Comparison of ENCODE assay signal across 1 cellular context in genomic region chr22:50481440-50482106, GRCh38.
TF ChIP-seq lines count a peak whose summit lies in the region.

ADM2 (plus strand) TSS chr22:50481543; CDS start chr22:50481848, 305 bp downstream.

TF ChIP-seq in K562, 482 proteins besides CTCF, POLR2A, EP300 and RAD21 (continued from another document and continues in another):
- TF ChIP-seq, protein P1, sequence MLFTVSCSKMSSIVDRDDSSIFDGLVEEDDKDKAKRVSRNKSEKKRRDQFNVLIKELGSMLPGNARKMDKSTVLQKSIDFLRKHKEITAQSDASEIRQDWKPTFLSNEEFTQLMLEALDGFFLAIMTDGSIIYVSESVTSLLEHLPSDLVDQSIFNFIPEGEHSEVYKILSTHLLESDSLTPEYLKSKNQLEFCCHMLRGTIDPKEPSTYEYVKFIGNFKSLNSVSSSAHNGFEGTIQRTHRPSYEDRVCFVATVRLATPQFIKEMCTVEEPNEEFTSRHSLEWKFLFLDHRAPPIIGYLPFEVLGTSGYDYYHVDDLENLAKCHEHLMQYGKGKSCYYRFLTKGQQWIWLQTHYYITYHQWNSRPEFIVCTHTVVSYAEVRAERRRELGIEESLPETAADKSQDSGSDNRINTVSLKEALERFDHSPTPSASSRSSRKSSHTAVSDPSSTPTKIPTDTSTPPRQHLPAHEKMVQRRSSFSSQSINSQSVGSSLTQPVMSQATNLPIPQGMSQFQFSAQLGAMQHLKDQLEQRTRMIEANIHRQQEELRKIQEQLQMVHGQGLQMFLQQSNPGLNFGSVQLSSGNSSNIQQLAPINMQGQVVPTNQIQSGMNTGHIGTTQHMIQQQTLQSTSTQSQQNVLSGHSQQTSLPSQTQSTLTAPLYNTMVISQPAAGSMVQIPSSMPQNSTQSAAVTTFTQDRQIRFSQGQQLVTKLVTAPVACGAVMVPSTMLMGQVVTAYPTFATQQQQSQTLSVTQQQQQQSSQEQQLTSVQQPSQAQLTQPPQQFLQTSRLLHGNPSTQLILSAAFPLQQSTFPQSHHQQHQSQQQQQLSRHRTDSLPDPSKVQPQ (CRISPR knock-in tag; IDR thresholded peaks at IDR 0.05; ENCODE audit: borderline replicate concordance): no peak
- TF ChIP-seq ZBTB7A (IDR thresholded peaks at IDR 0.05; ENCODE audit: borderline replicate concordance, control insufficient read depth, low read depth, low read length): peak; percentile 67; the same call in 1 of the 2 replicates
- TF ChIP-seq ZNF668 (CRISPR knock-in tag; IDR thresholded peaks at IDR 0.05): no peak
- no peak for TF ChIP-seq HES1 (IDR thresholded peaks at IDR 0.05; ENCODE audit: low read depth)
- TF ChIP-seq MXD1 (CRISPR knock-in tag; IDR thresholded peaks at IDR 0.05; ENCODE audit: borderline replicate concordance, poor library complexity, severe bottlenecking): no peak
- no peak for TF ChIP-seq CTCFL (IDR thresholded peaks at IDR 0.05; ENCODE audit: borderline replicate concordance, insufficient read depth, low read depth, low read length, poor library complexity, severe bottlenecking)
- TF ChIP-seq HINFP (tag; conservative IDR thresholded peaks at IDR 0.05; ENCODE audit: low read depth): no peak
- peak; percentile 86 for TF ChIP-seq ATF4 (CRISPR knock-in tag; IDR thresholded peaks at IDR 0.05)
- no peak for TF ChIP-seq ZNF3 (CRISPR knock-in tag; IDR thresholded peaks at IDR 0.05)
- TF ChIP-seq NEUROD1 (IDR thresholded peaks at IDR 0.05; ENCODE audit: borderline replicate concordance, low read depth, low read length, partially characterized antibody): no peak
- no peak for TF ChIP-seq MAFF (IDR thresholded peaks at IDR 0.05; ENCODE audit: low read length)
- TF ChIP-seq ZNF184 (CRISPR knock-in tag; IDR thresholded peaks at IDR 0.05): no peak
- TF ChIP-seq PPARD (CRISPR knock-in tag; IDR thresholded peaks at IDR 0.05): no peak
- TF ChIP-seq NFRKB (IDR thresholded peaks at IDR 0.05; ENCODE audit: low read depth): 0 out of 2 replicates have a peak, but pooled peaks have one; percentile 30
- no peak for TF ChIP-seq MLLT1 (IDR thresholded peaks at IDR 0.05)
- TF ChIP-seq, protein P2, sequence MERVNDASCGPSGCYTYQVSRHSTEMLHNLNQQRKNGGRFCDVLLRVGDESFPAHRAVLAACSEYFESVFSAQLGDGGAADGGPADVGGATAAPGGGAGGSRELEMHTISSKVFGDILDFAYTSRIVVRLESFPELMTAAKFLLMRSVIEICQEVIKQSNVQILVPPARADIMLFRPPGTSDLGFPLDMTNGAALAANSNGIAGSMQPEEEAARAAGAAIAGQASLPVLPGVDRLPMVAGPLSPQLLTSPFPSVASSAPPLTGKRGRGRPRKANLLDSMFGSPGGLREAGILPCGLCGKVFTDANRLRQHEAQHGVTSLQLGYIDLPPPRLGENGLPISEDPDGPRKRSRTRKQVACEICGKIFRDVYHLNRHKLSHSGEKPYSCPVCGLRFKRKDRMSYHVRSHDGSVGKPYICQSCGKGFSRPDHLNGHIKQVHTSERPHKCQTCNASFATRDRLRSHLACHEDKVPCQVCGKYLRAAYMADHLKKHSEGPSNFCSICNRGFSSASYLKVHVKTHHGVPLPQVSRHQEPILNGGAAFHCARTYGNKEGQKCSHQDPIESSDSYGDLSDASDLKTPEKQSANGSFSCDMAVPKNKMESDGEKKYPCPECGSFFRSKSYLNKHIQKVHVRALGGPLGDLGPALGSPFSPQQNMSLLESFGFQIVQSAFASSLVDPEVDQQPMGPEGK (CRISPR knock-in tag; IDR thresholded peaks at IDR 0.05; ENCODE audit: borderline replicate concordance): no peak
- TF ChIP-seq, protein P3, sequence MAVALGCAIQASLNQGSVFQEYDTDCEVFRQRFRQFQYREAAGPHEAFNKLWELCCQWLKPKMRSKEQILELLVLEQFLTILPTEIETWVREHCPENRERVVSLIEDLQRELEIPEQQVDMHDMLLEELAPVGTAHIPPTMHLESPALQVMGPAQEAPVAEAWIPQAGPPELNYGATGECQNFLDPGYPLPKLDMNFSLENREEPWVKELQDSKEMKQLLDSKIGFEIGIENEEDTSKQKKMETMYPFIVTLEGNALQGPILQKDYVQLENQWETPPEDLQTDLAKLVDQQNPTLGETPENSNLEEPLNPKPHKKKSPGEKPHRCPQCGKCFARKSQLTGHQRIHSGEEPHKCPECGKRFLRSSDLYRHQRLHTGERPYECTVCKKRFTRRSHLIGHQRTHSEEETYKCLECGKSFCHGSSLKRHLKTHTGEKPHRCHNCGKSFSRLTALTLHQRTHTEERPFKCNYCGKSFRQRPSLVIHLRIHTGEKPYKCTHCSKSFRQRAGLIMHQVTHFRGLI (CRISPR knock-in tag; IDR thresholded peaks at IDR 0.05): no peak
- no peak for TF ChIP-seq FOXJ2 (tag; IDR thresholded peaks at IDR 0.05)
- TF ChIP-seq, protein P4, sequence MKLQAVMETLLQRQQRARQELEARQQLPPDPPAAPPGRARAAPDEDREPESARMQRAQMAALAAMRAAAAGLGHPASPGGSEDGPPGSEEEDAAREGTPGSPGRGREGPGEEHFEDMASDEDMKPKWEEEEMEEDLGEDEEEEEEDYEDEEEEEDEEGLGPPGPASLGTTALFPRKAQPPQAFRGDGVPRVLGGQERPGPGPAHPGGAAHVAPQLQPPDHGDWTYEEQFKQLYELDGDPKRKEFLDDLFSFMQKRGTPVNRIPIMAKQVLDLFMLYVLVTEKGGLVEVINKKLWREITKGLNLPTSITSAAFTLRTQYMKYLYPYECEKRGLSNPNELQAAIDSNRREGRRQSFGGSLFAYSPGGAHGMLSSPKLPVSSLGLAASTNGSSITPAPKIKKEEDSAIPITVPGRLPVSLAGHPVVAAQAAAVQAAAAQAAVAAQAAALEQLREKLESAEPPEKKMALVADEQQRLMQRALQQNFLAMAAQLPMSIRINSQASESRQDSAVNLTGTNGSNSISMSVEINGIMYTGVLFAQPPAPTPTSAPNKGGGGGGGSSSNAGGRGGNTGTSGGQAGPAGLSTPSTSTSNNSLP (IDR thresholded peaks at IDR 0.05; ENCODE audit: borderline replicate concordance, low read depth, low read length): no peak
- no peak for TF ChIP-seq MYNN (IDR thresholded peaks at IDR 0.05)
- TF ChIP-seq MYNN (CRISPR knock-in tag; IDR thresholded peaks at IDR 0.05): no peak
- no peak for TF ChIP-seq GATAD2B (IDR thresholded peaks at IDR 0.05; ENCODE audit: borderline replicate concordance)
- TF ChIP-seq, protein P5, sequence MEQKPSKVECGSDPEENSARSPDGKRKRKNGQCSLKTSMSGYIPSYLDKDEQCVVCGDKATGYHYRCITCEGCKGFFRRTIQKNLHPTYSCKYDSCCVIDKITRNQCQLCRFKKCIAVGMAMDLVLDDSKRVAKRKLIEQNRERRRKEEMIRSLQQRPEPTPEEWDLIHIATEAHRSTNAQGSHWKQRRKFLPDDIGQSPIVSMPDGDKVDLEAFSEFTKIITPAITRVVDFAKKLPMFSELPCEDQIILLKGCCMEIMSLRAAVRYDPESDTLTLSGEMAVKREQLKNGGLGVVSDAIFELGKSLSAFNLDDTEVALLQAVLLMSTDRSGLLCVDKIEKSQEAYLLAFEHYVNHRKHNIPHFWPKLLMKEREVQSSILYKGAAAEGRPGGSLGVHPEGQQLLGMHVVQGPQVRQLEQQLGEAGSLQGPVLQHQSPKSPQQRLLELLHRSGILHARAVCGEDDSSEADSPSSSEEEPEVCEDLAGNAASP (IDR thresholded peaks at IDR 0.05): no peak
- no peak for TF ChIP-seq STAG1 (CRISPR knock-in tag; IDR thresholded peaks at IDR 0.05; ENCODE audit: borderline replicate concordance)
- TF ChIP-seq PHF8 (IDR thresholded peaks at IDR 0.05; ENCODE audit: borderline replicate concordance, low read length): peak; percentile 40; the same call in 1 of the 2 replicates
- no peak for TF ChIP-seq SIN3A (IDR thresholded peaks at IDR 0.05; ENCODE audit: borderline replicate concordance in 2 of 2, control insufficient read depth in 1 of 2, low read depth in 2 of 2, low read length in 2 of 2)
- TF ChIP-seq, protein P6, sequence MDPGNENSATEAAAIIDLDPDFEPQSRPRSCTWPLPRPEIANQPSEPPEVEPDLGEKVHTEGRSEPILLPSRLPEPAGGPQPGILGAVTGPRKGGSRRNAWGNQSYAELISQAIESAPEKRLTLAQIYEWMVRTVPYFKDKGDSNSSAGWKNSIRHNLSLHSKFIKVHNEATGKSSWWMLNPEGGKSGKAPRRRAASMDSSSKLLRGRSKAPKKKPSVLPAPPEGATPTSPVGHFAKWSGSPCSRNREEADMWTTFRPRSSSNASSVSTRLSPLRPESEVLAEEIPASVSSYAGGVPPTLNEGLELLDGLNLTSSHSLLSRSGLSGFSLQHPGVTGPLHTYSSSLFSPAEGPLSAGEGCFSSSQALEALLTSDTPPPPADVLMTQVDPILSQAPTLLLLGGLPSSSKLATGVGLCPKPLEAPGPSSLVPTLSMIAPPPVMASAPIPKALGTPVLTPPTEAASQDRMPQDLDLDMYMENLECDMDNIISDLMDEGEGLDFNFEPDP (CRISPR knock-in tag; IDR thresholded peaks at IDR 0.05): no peak
- no peak for TF ChIP-seq CREBBP (IDR thresholded peaks at IDR 0.05; ENCODE audit: low read depth, low read length)
- TF ChIP-seq ARID2 (IDR thresholded peaks at IDR 0.05): no peak
- 0 out of 2 replicates have a peak, but pooled peaks have one; percentile 4 for TF ChIP-seq TFAP4 (CRISPR knock-in tag; IDR thresholded peaks at IDR 0.05; ENCODE audit: borderline replicate concordance)
- no peak for TF ChIP-seq SIRT6 (IDR thresholded peaks at IDR 0.05; ENCODE audit: low read depth, low read length)
- no peak for TF ChIP-seq ZNF551 (CRISPR knock-in tag; IDR thresholded peaks at IDR 0.05)
- TF ChIP-seq ZNF444 (CRISPR knock-in tag; IDR thresholded peaks at IDR 0.05): no peak
- no peak for TF ChIP-seq FOXA3 (CRISPR knock-in tag; conservative IDR thresholded peaks at IDR 0.05 in 1 of 2, IDR thresholded peaks at IDR 0.05 in 1 of 2)
- no peak for TF ChIP-seq ZKSCAN8 (CRISPR knock-in tag; IDR thresholded peaks at IDR 0.05)
